1 cellular context compared by ENCODE assay signal in the genomic region with DNA sequence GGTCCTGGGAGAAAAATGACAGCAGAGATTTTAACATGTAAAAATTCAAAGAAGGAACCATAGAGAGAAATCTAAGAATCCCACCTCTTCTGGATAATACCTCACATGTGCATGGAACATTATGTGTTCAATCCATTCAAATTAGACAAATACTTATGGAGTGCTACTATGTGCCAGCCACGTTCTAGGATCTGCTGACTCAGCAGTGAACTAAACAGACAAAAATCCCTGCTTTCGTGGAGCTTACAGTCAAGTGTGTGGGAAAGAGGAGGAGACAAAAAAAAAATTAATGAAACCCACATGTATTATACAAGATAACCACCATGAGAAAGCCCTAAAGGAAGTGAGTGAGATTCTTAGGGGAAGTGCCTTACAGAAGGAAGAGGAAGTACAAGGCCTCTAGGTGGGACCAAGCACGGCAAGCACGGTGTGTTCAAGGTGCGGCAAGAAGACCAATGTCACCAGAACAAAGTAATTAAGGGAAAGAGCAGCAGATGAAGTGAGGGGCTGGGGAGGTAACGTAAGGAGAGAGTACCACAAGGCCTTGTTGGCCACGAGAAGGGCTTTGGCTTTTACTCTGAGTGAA.
A peak's percentile ranks its signal among the peaks of the same experiment; 100 is the strongest.
TF ChIP-seq lines count a peak whose summit lies in the region.

No MANE protein-coding gene starts in this region.

TF ChIP-seq in IMR-90, 13 proteins besides CTCF, POLR2A, EP300 and RAD21:
- TF ChIP-seq BHLHE40 (IDR thresholded peaks at IDR 0.05; ENCODE audit: low read depth, low read length), result no peak
- TF ChIP-seq MAFK (IDR thresholded peaks at IDR 0.05; ENCODE audit: low read depth, low read length), result peak; percentile 98
